In genomic region chr4:21882050-21882839, GRCh38 we compare ENCODE assay signal across 26 cellular contexts.
DNase-seq lines count a peak whose midpoint lies in the region; ATAC-seq and TF ChIP-seq lines count a peak whose summit lies in the region.
"Had no signal": no experiment of that assay in that cellular context is flagged by ENCODE, and none has a peak within 500 bp of the region (broad histone marks: within the 10 kb centered on the region; RNA-seq: fewer than 3 reads in every experiment).

No MANE protein-coding gene starts in this region.

- H3K9me3 ChIP-seq in sigmoid colon, result no peaks in the 10 kb centered on the region
- H3K9me3 ChIP-seq: stomach had no signal

- no peak overlapping the region for H3K4me3 ChIP-seq in sigmoid colon
- H3K4me3 ChIP-seq: stomach had no signal

- DNase-seq in ELR (ENCODE audit: low read depth) (peak; percentile 68), iris pigment epithelial cell (ENCODE audit: low read depth) (peak; percentile 58), NOMO-1 treated with DMSO at 0.1 percent for 48 hours (lab: John Stamatoyannopoulos, UW; ENCODE audit: unreplicated experiment) (no peak), sigmoid colon (no peak)
- DNase-seq: activated CD4-positive, alpha-beta T cell treated with anti-CD3 and anti-CD28 coated beads for 48 hours; activated CD8-positive, alpha-beta memory T cell treated with anti-CD3 and anti-CD28 coated beads, Interleukin-2, amount 50 U/mL, for 4 hours; activated gamma-delta T cell treated with Interleukin-2 at 50 U/mL for 16 hours; CD4-positive, alpha-beta T cell; effector CD8-positive, alpha-beta T cell; glutamatergic neuron; H9; SIG-M5; small intestine; stomach; T-helper 1 cell; trophoblast cell had no signal

- no peaks in the 10 kb centered on the region for H3K4me1 ChIP-seq in sigmoid colon
- H3K4me1 ChIP-seq: stomach had no signal

- no peaks in the 10 kb centered on the region for H3K36me3 ChIP-seq in sigmoid colon
- H3K36me3 ChIP-seq: stomach had no signal

- no peak overlapping the region for H3K27ac ChIP-seq in sigmoid colon
- H3K27ac ChIP-seq: HL-60, stomach had no signal

- H3K27me3 Mint-ChIP-seq in activated naive CD8-positive, alpha-beta T cell, result no peaks in the 10 kb centered on the region
- H3K27me3 Mint-ChIP-seq: CD4-positive, alpha-beta T cell; IgD-negative memory B cell; progenitor cell of endocrine pancreas had no signal

- no peak for TF ChIP-seq EP300 in sigmoid colon (IDR thresholded peaks at IDR 0.05)

- no peaks in the 10 kb centered on the region for H3K36me3 Mint-ChIP-seq in activated naive CD8-positive, alpha-beta T cell
- H3K36me3 Mint-ChIP-seq: IgD-negative memory B cell had no signal

- TF ChIP-seq POLR2A in sigmoid colon (IDR thresholded peaks at IDR 0.05), result no peak

- peak; percentile 53 for ATAC-seq in HG02610 (IDR thresholded peaks at IDR 0.05; ENCODE audit: unreplicated experiment)
- ATAC-seq in HG02642 (IDR thresholded peaks at IDR 0.05; ENCODE audit: poor library complexity, unreplicated experiment), result no peak
- no peak for ATAC-seq in HG02840 (IDR thresholded peaks at IDR 0.05; ENCODE audit: low FRiP score, unreplicated experiment)
- ATAC-seq: esophagus mucosa, left lobe of liver had no signal

- peak overlapping the region; percentile 48 for H3K27ac Mint-ChIP-seq in activated naive CD8-positive, alpha-beta T cell
- H3K27ac Mint-ChIP-seq: CD4-positive, alpha-beta T cell; H9; IgD-negative memory B cell; progenitor cell of endocrine pancreas had no signal

- H3K4me1 Mint-ChIP-seq in activated naive CD8-positive, alpha-beta T cell (ENCODE audit: low read depth), result peaks cover 11% of the 10 kb centered on the region
- H3K4me1 Mint-ChIP-seq: H9, IgD-negative memory B cell had no signal

- 74 to 77% methylated on average over 4 of the region's 4 CpGs for WGBS in sigmoid colon, 2 donors

- no peak overlapping the region for H3K4me3 Mint-ChIP-seq in activated naive CD8-positive, alpha-beta T cell
- H3K4me3 Mint-ChIP-seq: CD4-positive, alpha-beta T cell; H9; IgD-negative memory B cell; neural crest cell had no signal

- intact Hi-C loops in sigmoid colon (cut with DNase I), result no loop called here

- H3K27me3 ChIP-seq in sigmoid colon, result no peaks in the 10 kb centered on the region
- H3K27me3 ChIP-seq: stomach had no signal

- peaks cover 4% of the 10 kb centered on the region for H3K9me3 Mint-ChIP-seq in activated naive CD8-positive, alpha-beta T cell (ENCODE audit: low read depth)
- H3K9me3 Mint-ChIP-seq: CD4-positive, alpha-beta T cell; H9 had no signal

- TF ChIP-seq CTCF in sigmoid colon (IDR thresholded peaks at IDR 0.05), result no peak

Comparison
In these comparisons a context has a peak if more than half of its experiments do, and no peak if none do; other contexts are left out.
1. DNase-seq: peak in ELR (single experiment) and iris pigment epithelial cell (single experiment); none in NOMO-1 treated with DMSO at 0.1 percent for 48 hours (single experiment) and sigmoid colon (single experiment).